ENCODE assay signal across 14 cellular contexts in genomic region chr3:171044828-171045793, GRCh38. TPM values are rescaled to one million over a fixed set of nuclear protein-coding genes. Genes with fewer than 3 reads are reported as not detected.
DNase-seq lines count a peak whose midpoint lies in the region; ATAC-seq, FAIRE-seq and TF ChIP-seq lines count a peak whose summit lies in the region.
"Had no signal": no experiment of that assay in that cellular context is flagged by ENCODE, and none has a peak within 500 bp of the region (broad histone marks: within the 10 kb centered on the region; RNA-seq: fewer than 3 reads in every experiment).

No MANE protein-coding gene starts in this region.

- peaks cover 6% of the 10 kb centered on the region for H3K27me3 ChIP-seq in upper lobe of right lung

- intact Hi-C loops in kidney (cut with DNase I) (no loop called here), upper lobe of right lung (cut with DNase I) (loop anchor here (5.0 kb wide), 1 partner anchor 522 kb away; no protein-coding TSS in a partner anchor)

- peak; percentile 80 for ATAC-seq in upper lobe of right lung
- no peak for ATAC-seq in GM18502 (IDR thresholded peaks at IDR 0.05; ENCODE audit: poor library complexity, unreplicated experiment)

- no peaks in the 10 kb centered on the region for H3K9me3 ChIP-seq in kidney (ENCODE audit: control insufficient read depth in 1 of 2, low read length in 2 of 2)
- H3K9me3 ChIP-seq in upper lobe of right lung: no peaks in the 10 kb centered on the region

- H3K36me3 ChIP-seq in kidney (ENCODE audit: control insufficient read depth in 1 of 2, insufficient read depth in 2 of 2, low read length in 2 of 2) (no peaks in the 10 kb centered on the region), upper lobe of right lung (no peaks in the 10 kb centered on the region)

- DNase-seq in NCI-H510A treated with DMSO at 0.1 percent for 48 hours (lab: John Stamatoyannopoulos, UW): peak; percentile 53
- no peak for DNase-seq in NCI-H510A (lab: John Stamatoyannopoulos, UW)
- peak; percentile 59 for DNase-seq in astrocyte of the hippocampus (ENCODE audit: low read depth, low spot score)
- no peak for DNase-seq in kidney
- no peak for DNase-seq in upper lobe of right lung
- DNase-seq in stimulated activated CD4-positive, alpha-beta T cell treated with anti-CD3 and anti-CD28 coated beads, Interleukin-15, amount 100 ng/mL, for 24 hours: no peak
- DNase-seq in NOMO-1 (lab: John Stamatoyannopoulos, UW; ENCODE audit: unreplicated experiment in 2 of 2): no peak
- DNase-seq: activated naive CD4-positive, alpha-beta T cell treated with anti-CD3 and anti-CD28 coated beads, Interleukin-2, amount 50 U/mL, for 16 hours; effector CD4-positive, alpha-beta T cell; H9; MV-4-11; NCI-H526 had no signal

- no peak for FAIRE-seq in kidney (lab: Jason Lieb, UNC)

- TF ChIP-seq CTCF in kidney (IDR thresholded peaks at IDR 0.05; ENCODE audit: borderline replicate concordance, extremely low read depth, insufficient read depth) (no peak), upper lobe of right lung (IDR thresholded peaks at IDR 0.05) (no peak)

- H3K27ac ChIP-seq in kidney (ENCODE audit: low read depth in 2 of 2, low read length in 2 of 2) (peak overlapping the region; percentile 48 to 69), upper lobe of right lung (no peak overlapping the region)
- H3K27ac ChIP-seq: 22Rv1 had no signal

- peak overlapping the region in 1 of 2 donors; percentile 33 for H3K4me3 ChIP-seq in kidney (ENCODE audit: low read length in 2 of 2)
- H3K4me3 ChIP-seq in upper lobe of right lung: no peak overlapping the region

- peaks cover 0 to 6% of the 10 kb centered on the region in 2 donors for H3K4me1 ChIP-seq in kidney (ENCODE audit: control insufficient read depth in 1 of 2, insufficient read depth in 1 of 2, low read depth in 1 of 2, low read length in 2 of 2)
- peaks cover 4% of the 10 kb centered on the region for H3K4me1 ChIP-seq in upper lobe of right lung

- H3K9ac ChIP-seq in kidney (ENCODE audit: low read length in 2 of 2): no peak overlapping the region

RNA-seq across cellular contexts. Expression of gene SLC2A2, which starts 18.6 kb away (rescaled TPM):
- total RNA-seq in kidney: 12.6 TPM
- polyA plus RNA-seq in kidney (ENCODE audit: insufficient read depth, low read depth, low replicate concordance): 31.0 TPM
- not detected for total RNA-seq in upper lobe of right lung
- total RNA-seq: H9 had no signal

Comparison
In these comparisons a context has a peak if more than half of its experiments do, and no peak if none do; other contexts are left out.
1. DNase-seq: peak in NCI-H510A treated with DMSO at 0.1 percent for 48 hours (single experiment) and astrocyte of the hippocampus (single experiment); none in NCI-H510A (single experiment), kidney (single experiment), upper lobe of right lung (single experiment), stimulated activated CD4-positive, alpha-beta T cell treated with anti-CD3 and anti-CD28 coated beads, Interleukin-15, amount 100 ng/mL, for 24 hours (single experiment) and NOMO-1 (0 of 2).
2. RNA of gene SLC2A2, which starts 18.6 kb away (total RNA-seq): 12.6 TPM in kidney (single experiment); not detected in upper lobe of right lung (single experiment); every median in the first group is over 10 times any median in the second.